ENCODE assay signal across 23 cellular contexts in the genomic region with DNA sequence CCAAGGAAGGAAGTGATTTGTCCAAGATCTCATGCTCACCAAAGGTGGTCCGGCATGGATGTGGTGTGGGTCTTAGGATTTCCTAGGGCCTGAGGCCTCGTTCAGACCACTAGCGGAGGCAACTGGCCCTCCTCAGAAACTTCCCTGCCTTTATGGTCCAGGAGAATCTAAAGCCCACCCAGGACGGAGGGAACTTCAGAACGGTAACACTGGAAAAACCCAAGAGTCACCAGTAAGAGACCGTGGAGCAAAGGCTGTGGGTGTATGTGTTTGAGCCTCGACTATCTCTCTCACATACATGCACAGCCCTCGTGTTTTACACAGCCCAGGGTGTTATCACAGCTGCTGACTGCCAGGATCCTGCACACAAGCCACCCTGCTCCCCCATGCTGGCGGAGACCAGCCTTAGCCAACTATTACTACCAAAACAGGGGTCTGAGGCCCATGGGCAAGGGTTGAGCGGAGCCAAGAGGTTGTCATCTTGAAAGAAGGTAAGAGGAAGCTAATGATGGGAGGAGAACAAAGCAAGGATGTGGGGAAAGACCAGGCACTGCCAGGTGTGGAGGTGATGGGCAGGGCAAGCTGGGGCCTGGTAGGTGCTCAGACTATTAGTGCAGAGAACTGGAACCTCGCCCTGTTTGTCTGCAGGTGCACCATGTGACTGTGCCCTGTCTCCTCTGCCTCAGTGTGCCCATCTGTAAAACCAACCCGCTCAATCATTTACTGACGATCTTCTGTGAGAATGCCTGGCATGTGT.
"Had no signal": no experiment of that assay in that cellular context is flagged by ENCODE, and none has a peak within 500 bp of the region (broad histone marks: within the 10 kb centered on the region; RNA-seq: fewer than 3 reads in every experiment).

No MANE protein-coding gene starts in this region.

- H3K36me3 ChIP-seq: esophagus squamous epithelium, gastroesophageal sphincter, pancreas, prostate gland, sigmoid colon, stomach, thoracic aorta, transverse colon had no signal

- H2AFZ ChIP-seq: hepatocyte had no signal

- H3K4me3 ChIP-seq: dorsolateral prefrontal cortex, esophagus squamous epithelium, gastroesophageal sphincter, hepatocyte, pancreas, prostate gland, sigmoid colon, skin epidermis, stomach, thoracic aorta, transverse colon had no signal

- ATAC-seq: gastroesophageal sphincter; left colon; natural killer cell; pancreas; stimulated activated naive B cell treated with anti-CD40 and anti-IgM and Interleukin-4, amounts not matched to agents 10 μg/mL and 1 μg/mL and 100 μg/mL, for 72 hours had no signal

- H3K9me3 ChIP-seq: esophagus squamous epithelium, gastroesophageal sphincter, pancreas, prostate gland, sigmoid colon, stomach, thoracic aorta, transverse colon had no signal

- H3K4me2 ChIP-seq: hepatocyte had no signal

- H3K27me3 ChIP-seq: dorsolateral prefrontal cortex, gastroesophageal sphincter, hepatocyte, pancreas, sigmoid colon, stomach, transverse colon had no signal

- H3K27ac ChIP-seq: dorsolateral prefrontal cortex, epithelial cell of prostate, esophagus squamous epithelium, gastroesophageal sphincter, pancreas, prostate gland, sigmoid colon, stomach, thoracic aorta, transverse colon had no signal

- H3K4me1 ChIP-seq: pancreas, prostate gland, sigmoid colon, stomach had no signal

- DNase-seq: central memory CD4-positive, alpha-beta T cell; cortex of kidney; effector memory CD4-positive, alpha-beta T cell; esophagus squamous epithelium; foreskin fibroblast; glutamatergic neuron; left colon; mammary epithelial cell; natural killer cell; nucleus accumbens; pancreas; sigmoid colon; stimulated activated CD4-positive, alpha-beta T cell treated with anti-CD3 and anti-CD28 coated beads, Interleukin-4, amount 100 ng/mL, for 4 hours; stimulated activated naive B cell treated with anti-CD40 and anti-IgM and Interleukin-4, amounts not matched to agents 10 μg/mL and 1 μg/mL and 100 μg/mL, for 72 hours; stomach; transverse colon had no signal
